ENCODE assay signal across 8 cellular contexts in genomic region chr3:177057768-177058167, GRCh38.
DNase-seq lines count a peak whose midpoint lies in the region; ATAC-seq and TF ChIP-seq lines count a peak whose summit lies in the region.

No MANE protein-coding gene starts in this region.

- TF ChIP-seq CTCF in activated B cell treated with CpG ODN at 0.5 μM for 24 hours (IDR thresholded peaks at IDR 0.05) (no peak), thyroid gland (IDR thresholded peaks at IDR 0.05) (no peak), foreskin fibroblast (IDR thresholded peaks at IDR 0.05; ENCODE audit: low read depth, low read length) (no peak), testis (IDR thresholded peaks at IDR 0.05) (no peak)

- 78 to 79% methylated on average over 4 of the region's 4 CpGs for WGBS in aorta, 2 donors
- 85 to 91% methylated on average over 4 of the region's 4 CpGs for WGBS in thyroid gland, 2 donors
- 94 to 97% methylated on average over 4 of the region's 4 CpGs for WGBS in testis, 2 donors

- H3K4me3 ChIP-seq in aorta (ENCODE audit: low read length in 2 of 2) (no peak overlapping the region), thyroid gland (replicated peaks in 1 of 3) (no peak overlapping the region), foreskin fibroblast (ENCODE audit: low read depth in 1 of 2, low read length in 2 of 2) (no peak overlapping the region), testis (no peak overlapping the region)

- DNase-seq in activated B cell treated with CpG ODN at 0.5 μM for 24 hours (no peak), aorta (no peak), thyroid gland (no peak), foreskin fibroblast (no peak), testis (no peak)
- DNase-seq in stimulated activated CD4-positive, alpha-beta T cell treated with anti-CD3 and anti-CD28 coated beads, Interleukin-15, amount 100 ng/mL, for 24 hours: peak; percentile 61

- H3K9me3 ChIP-seq in aorta (ENCODE audit: control insufficient read depth, low read length): no peaks in the 10 kb centered on the region
- no peaks in the 10 kb centered on the region for H3K9me3 ChIP-seq in thyroid gland
- no peaks in the 10 kb centered on the region for H3K9me3 ChIP-seq in testis

- POLR2A ChIA-PET in activated B cell treated with CpG ODN at 0.5 μM for 24 hours (lab: Charles Lee): interaction anchor here (0.8 to 1.4 kb wide), 4 partner anchors 139 to 313 kb away, joined by 3 to 6 read pairs (median 3); partner anchors contain the start of gene TBL1XR1

- peaks cover 35% of the 10 kb centered on the region for H3K4me1 Mint-ChIP-seq in activated B cell treated with CpG ODN at 0.5 μM for 24 hours

- no peak overlapping the region for H3K27ac Mint-ChIP-seq in activated B cell treated with CpG ODN at 0.5 μM for 24 hours

- H3K36me3 ChIP-seq in aorta (ENCODE audit: control insufficient read depth in 1 of 2, insufficient read depth in 2 of 2, low read length in 1 of 2): no peaks in the 10 kb centered on the region
- no peaks in the 10 kb centered on the region for H3K36me3 ChIP-seq in thyroid gland
- H3K36me3 ChIP-seq in testis (ENCODE audit: low read depth, missing control alignments): no peaks in the 10 kb centered on the region

- intact Hi-C loops in activated B cell treated with CpG ODN at 0.5 μM for 24 hours (cut with micrococcal nuclease): no loop called here
- intact Hi-C loops in aorta (cut with DNase I): loop anchor here in 1 of 2 donors (5.0 to 10.0 kb wide), 3 partner anchors 140 to 1327 kb away; partner anchors contain the start of gene TBL1XR1
- intact Hi-C loops in thyroid gland (cut with DNase I): loop anchor here (10.0 kb wide), 2 partner anchors 137 to 297 kb away; partner anchors contain the start of gene TBL1XR1
- intact Hi-C loops in testis (cut with DNase I; ENCODE audit: low total_unique reads): no loop called here

- no peaks in the 10 kb centered on the region for H3K27me3 ChIP-seq in aorta (ENCODE audit: control insufficient read depth in 1 of 2, insufficient read depth in 2 of 2, low read length in 1 of 2)
- no peaks in the 10 kb centered on the region for H3K27me3 ChIP-seq in thyroid gland
- no peaks in the 10 kb centered on the region for H3K27me3 ChIP-seq in testis

- no peaks in the 10 kb centered on the region for H3K27me3 Mint-ChIP-seq in activated B cell treated with CpG ODN at 0.5 μM for 24 hours

- no peak overlapping the region for H3K4me3 Mint-ChIP-seq in activated B cell treated with CpG ODN at 0.5 μM for 24 hours

- peaks cover 33% of the 10 kb centered on the region for H3K36me3 Mint-ChIP-seq in activated B cell treated with CpG ODN at 0.5 μM for 24 hours (ENCODE audit: low read depth)

- H3K27ac ChIP-seq in aorta (ENCODE audit: low read depth in 1 of 2, low read length in 2 of 2) (no peak overlapping the region), thyroid gland (no peak overlapping the region), testis (no peak overlapping the region)

- ATAC-seq in GM18907 (IDR thresholded peaks at IDR 0.05; ENCODE audit: unreplicated experiment): peak; percentile 98
- ATAC-seq in HG02884 (IDR thresholded peaks at IDR 0.05; ENCODE audit: unreplicated experiment): peak; percentile 95
- peak; percentile 86 for ATAC-seq in activated B cell treated with CpG ODN at 0.5 μM for 24 hours (ENCODE audit: low read depth)
- no peak for ATAC-seq in aorta (ENCODE audit: low FRiP score)

- H3K9me3 Mint-ChIP-seq in activated B cell treated with CpG ODN at 0.5 μM for 24 hours: no peaks in the 10 kb centered on the region

- CTCF ChIA-PET in activated B cell treated with CpG ODN at 0.5 μM for 24 hours (lab: Charles Lee): interaction anchor here (0.6 to 1.6 kb wide), 4 partner anchors 11 to 719 kb away, joined by 3 to 5 read pairs (median 4); partner anchors contain the start of gene TBL1XR1

- H3K4me1 ChIP-seq in aorta (ENCODE audit: control insufficient read depth in 1 of 2, insufficient read depth in 2 of 2, low read length in 2 of 2): peaks cover 0 to 6% of the 10 kb centered on the region in 2 donors
- peaks cover 23 to 25% of the 10 kb centered on the region in 2 donors for H3K4me1 ChIP-seq in thyroid gland
- no peaks in the 10 kb centered on the region for H3K4me1 ChIP-seq in testis

- TF ChIP-seq POLR2A in thyroid gland (IDR thresholded peaks at IDR 0.05): no peak
- no peak for TF ChIP-seq POLR2A in testis (IDR thresholded peaks at IDR 0.05)
